8 cellular contexts compared by ENCODE assay signal in genomic region chr3:177338697-177339219, GRCh38.
DNase-seq lines count a peak whose midpoint lies in the region; ATAC-seq and TF ChIP-seq lines count a peak whose summit lies in the region.

No MANE protein-coding gene starts in this region.

- DNase-seq in activated CD4-positive, alpha-beta T cell treated with anti-CD3 and anti-CD28 coated beads, Interleukin-2, amount 10 ng/mL, durations not matched to agents 24 days and 14 days: no peak
- no peak for DNase-seq in activated CD4-positive, alpha-beta T cell treated with anti-CD3 and anti-CD28 coated beads for 4 hours
- peak in 1 of 2 donors; percentile 49 for DNase-seq in stimulated activated effector memory CD8-positive, alpha-beta T cell treated with anti-CD3 and anti-CD28 coated beads, Interleukin-12 subunit alpha, Interleukin-12 subunit beta, amount 100 ng/mL, for 72 hours (ENCODE audit: low spot score in 2 of 2)
- no peak for DNase-seq in activated CD4-positive, CD25-positive, alpha-beta regulatory T cell treated with anti-CD3 and anti-CD28 coated beads, Interleukin-2, amount 50 U/mL, for 72 hours
- no peak for DNase-seq in BE2C

- H3K27me3 ChIP-seq in Loucy (ENCODE audit: insufficient read depth, low read length, poor library complexity, severe bottlenecking) (no peaks in the 10 kb centered on the region), BE2C (no peaks in the 10 kb centered on the region)

- TF ChIP-seq CTCF in Loucy (conservative IDR thresholded peaks at IDR 0.05; ENCODE audit: low read length) (no peak), BE2C (IDR thresholded peaks at IDR 0.05; ENCODE audit: low read depth, low read length) (no peak)

- peaks cover 1% of the 10 kb centered on the region for H3K36me3 Mint-ChIP-seq in activated CD4-positive, alpha-beta T cell treated with anti-CD3 and anti-CD28 coated beads, Interleukin-2, amount 10 ng/mL, durations not matched to agents 24 days and 14 days (ENCODE audit: low read depth)
- H3K36me3 Mint-ChIP-seq in dendritic cell treated with granulocyte-macrophage colony-stimulating factor and Interleukin-4, amounts not matched to agents 40 ng/mL and 50 ng/mL, for 4 days (ENCODE audit: low read depth): no peaks in the 10 kb centered on the region
- peaks cover 10% of the 10 kb centered on the region for H3K36me3 Mint-ChIP-seq in stimulated activated effector memory CD8-positive, alpha-beta T cell treated with anti-CD3 and anti-CD28 coated beads, Interleukin-12 subunit alpha, Interleukin-12 subunit beta, amount 100 ng/mL, for 72 hours

- H3K79me2 ChIP-seq in Loucy (ENCODE audit: insufficient read depth, low read length): no peaks in the 10 kb centered on the region

- H3K4me1 Mint-ChIP-seq in activated CD4-positive, alpha-beta T cell treated with anti-CD3 and anti-CD28 coated beads, Interleukin-2, amount 10 ng/mL, durations not matched to agents 24 days and 14 days: peaks cover 40% of the 10 kb centered on the region
- H3K4me1 Mint-ChIP-seq in dendritic cell treated with granulocyte-macrophage colony-stimulating factor and Interleukin-4, amounts not matched to agents 40 ng/mL and 50 ng/mL, for 4 days (ENCODE audit: low read depth): peaks cover 64% of the 10 kb centered on the region
- H3K4me1 Mint-ChIP-seq in stimulated activated effector memory CD8-positive, alpha-beta T cell treated with anti-CD3 and anti-CD28 coated beads, Interleukin-12 subunit alpha, Interleukin-12 subunit beta, amount 100 ng/mL, for 72 hours: peaks cover 33% of the 10 kb centered on the region

- no peaks in the 10 kb centered on the region for H3K9me2 ChIP-seq in Loucy (replicated peaks; ENCODE audit: low read depth, low read length)

- H3K27me3 Mint-ChIP-seq in activated CD4-positive, alpha-beta T cell treated with anti-CD3 and anti-CD28 coated beads, Interleukin-2, amount 10 ng/mL, durations not matched to agents 24 days and 14 days: no peaks in the 10 kb centered on the region
- no peaks in the 10 kb centered on the region for H3K27me3 Mint-ChIP-seq in dendritic cell treated with granulocyte-macrophage colony-stimulating factor and Interleukin-4, amounts not matched to agents 40 ng/mL and 50 ng/mL, for 4 days

- H3K9me3 Mint-ChIP-seq in activated CD4-positive, alpha-beta T cell treated with anti-CD3 and anti-CD28 coated beads, Interleukin-2, amount 10 ng/mL, durations not matched to agents 24 days and 14 days: no peaks in the 10 kb centered on the region
- no peaks in the 10 kb centered on the region for H3K9me3 Mint-ChIP-seq in dendritic cell treated with granulocyte-macrophage colony-stimulating factor and Interleukin-4, amounts not matched to agents 40 ng/mL and 50 ng/mL, for 4 days
- H3K9me3 Mint-ChIP-seq in stimulated activated effector memory CD8-positive, alpha-beta T cell treated with anti-CD3 and anti-CD28 coated beads, Interleukin-12 subunit alpha, Interleukin-12 subunit beta, amount 100 ng/mL, for 72 hours: no peaks in the 10 kb centered on the region

- H3K36me3 ChIP-seq in Loucy (ENCODE audit: insufficient read depth, low read length) (no peaks in the 10 kb centered on the region), BE2C (no peaks in the 10 kb centered on the region)

- H3K9me3 ChIP-seq in Loucy (ENCODE audit: insufficient read depth, low read depth, low read length): no peaks in the 10 kb centered on the region
- no peaks in the 10 kb centered on the region for H3K9me3 ChIP-seq in BE2C

- H3K4me2 ChIP-seq in Loucy (ENCODE audit: low read depth, low read length, poor library complexity, severe bottlenecking): peak overlapping the region; percentile 43

- intact Hi-C loops in activated CD4-positive, alpha-beta T cell treated with anti-CD3 and anti-CD28 coated beads, Interleukin-2, amount 10 ng/mL, durations not matched to agents 24 days and 14 days (cut with micrococcal nuclease): loop anchor here (5.0 to 10.0 kb wide), 4 partner anchors 191 to 1809 kb away; partner anchors contain the start of gene PIK3CA
- intact Hi-C loops in dendritic cell treated with granulocyte-macrophage colony-stimulating factor and Interleukin-4, amounts not matched to agents 40 ng/mL and 50 ng/mL, for 4 days (cut with micrococcal nuclease): no loop called here

- H3F3A ChIP-seq in Loucy (ENCODE audit: low read depth): peaks cover 8% of the 10 kb centered on the region; the same call in 1 of the 2 replicates

- H3K4me1 ChIP-seq in Loucy (ENCODE audit: insufficient read depth, low read length, poor library complexity, severe bottlenecking) (peaks cover 79% of the 10 kb centered on the region), BE2C (peaks cover under 1% of the 10 kb centered on the region; the same call in 1 of the 2 replicates)

- H2AFZ ChIP-seq in Loucy (ENCODE audit: low read length): no peak overlapping the region

- H4K20me1 ChIP-seq in Loucy (ENCODE audit: insufficient read depth, low read length, poor library complexity, severe bottlenecking): no peaks in the 10 kb centered on the region

- H3K4me3 ChIP-seq in Loucy (ENCODE audit: low read length, poor library complexity, severe bottlenecking): peak overlapping the region; percentile 33
- H3K4me3 ChIP-seq in BE2C (ENCODE audit: low read depth, low read length): no peak overlapping the region

- H3K27ac Mint-ChIP-seq in activated CD4-positive, alpha-beta T cell treated with anti-CD3 and anti-CD28 coated beads, Interleukin-2, amount 10 ng/mL, durations not matched to agents 24 days and 14 days: peak overlapping the region; percentile 53
- peak overlapping the region; percentile 84 for H3K27ac Mint-ChIP-seq in dendritic cell treated with granulocyte-macrophage colony-stimulating factor and Interleukin-4, amounts not matched to agents 40 ng/mL and 50 ng/mL, for 4 days
- peak overlapping the region; percentile 24 for H3K27ac Mint-ChIP-seq in stimulated activated effector memory CD8-positive, alpha-beta T cell treated with anti-CD3 and anti-CD28 coated beads, Interleukin-12 subunit alpha, Interleukin-12 subunit beta, amount 100 ng/mL, for 72 hours

- no peak for ATAC-seq in stimulated activated effector memory CD8-positive, alpha-beta T cell treated with anti-CD3 and anti-CD28 coated beads, Interleukin-12 subunit alpha, Interleukin-12 subunit beta, amount 100 ng/mL, for 72 hours
- no peak for ATAC-seq in HG03159 (IDR thresholded peaks at IDR 0.05; ENCODE audit: unreplicated experiment)

- peak overlapping the region; percentile 22 for H3K9ac ChIP-seq in Loucy (ENCODE audit: low read depth, low read length, poor library complexity, severe bottlenecking)

- H3K4me3 Mint-ChIP-seq in activated CD4-positive, alpha-beta T cell treated with anti-CD3 and anti-CD28 coated beads, Interleukin-2, amount 10 ng/mL, durations not matched to agents 24 days and 14 days: no peak overlapping the region
- no peak overlapping the region for H3K4me3 Mint-ChIP-seq in dendritic cell treated with granulocyte-macrophage colony-stimulating factor and Interleukin-4, amounts not matched to agents 40 ng/mL and 50 ng/mL, for 4 days
- no peak overlapping the region for H3K4me3 Mint-ChIP-seq in stimulated activated effector memory CD8-positive, alpha-beta T cell treated with anti-CD3 and anti-CD28 coated beads, Interleukin-12 subunit alpha, Interleukin-12 subunit beta, amount 100 ng/mL, for 72 hours

Comparison
In these comparisons a context has a peak if more than half of its experiments do, and no peak if none do; other contexts are left out.
1. H3K27ac Mint-ChIP-seq: peak in every context shown above with its lines; median percentile 84 in dendritic cell treated with granulocyte-macrophage colony-stimulating factor and Interleukin-4, amounts not matched to agents 40 ng/mL and 50 ng/mL, for 4 days; 53 in activated CD4-positive, alpha-beta T cell treated with anti-CD3 and anti-CD28 coated beads, Interleukin-2, amount 10 ng/mL, durations not matched to agents 24 days and 14 days; 24 in stimulated activated effector memory CD8-positive, alpha-beta T cell treated with anti-CD3 and anti-CD28 coated beads, Interleukin-12 subunit alpha, Interleukin-12 subunit beta, amount 100 ng/mL, for 72 hours.